In genomic region chr7:98913612-98914011, GRCh38 we compare ENCODE assay signal across 20 cellular contexts. TPM values are rescaled to one million over a fixed set of nuclear protein-coding genes. Genes with fewer than 3 reads are reported as not detected.
DNase-seq lines count a peak whose midpoint lies in the region; ATAC-seq and TF ChIP-seq lines count a peak whose summit lies in the region.
"Had no signal": no experiment of that assay in that cellular context is flagged by ENCODE, and none has a peak within 500 bp of the region (broad histone marks: within the 10 kb centered on the region; RNA-seq: fewer than 3 reads in every experiment).

No MANE protein-coding gene starts in this region.

- no peak overlapping the region for H3K27ac ChIP-seq in right atrium auricular region
- H3K27ac ChIP-seq: spleen had no signal

- H3K4me3 ChIP-seq in right atrium auricular region, result no peak overlapping the region
- H3K4me3 ChIP-seq: spleen had no signal

- H3K27me3 Mint-ChIP-seq in stimulated activated naive B cell treated with anti-CD40 and anti-IgM and Interleukin-4, amounts not matched to agents 10 μg/mL and 1 μg/mL and 100 μg/mL, for 72 hours, result no peaks in the 10 kb centered on the region
- H3K27me3 Mint-ChIP-seq: activated naive CD8-positive, alpha-beta T cell treated with anti-CD3 and anti-CD28 coated beads, Interleukin-2, amount 50 U/mL, for 24 hours had no signal

- H3K36me3 Mint-ChIP-seq in stimulated activated naive B cell treated with anti-CD40 and anti-IgM and Interleukin-4, amounts not matched to agents 10 μg/mL and 1 μg/mL and 100 μg/mL, for 72 hours, result peaks cover 25 to 49% of the 10 kb centered on the region in 2 donors

- no peaks in the 10 kb centered on the region for H3K4me1 Mint-ChIP-seq in stimulated activated naive B cell treated with anti-CD40 and anti-IgM and Interleukin-4, amounts not matched to agents 10 μg/mL and 1 μg/mL and 100 μg/mL, for 72 hours
- H3K4me1 Mint-ChIP-seq: activated naive CD8-positive, alpha-beta T cell treated with anti-CD3 and anti-CD28 coated beads, Interleukin-2, amount 50 U/mL, for 24 hours had no signal

- peaks cover 87% of the 10 kb centered on the region for H3K36me3 ChIP-seq in right atrium auricular region

- no peaks in the 10 kb centered on the region for H3K9me3 ChIP-seq in right atrium auricular region
- H3K9me3 ChIP-seq: spleen had no signal

- no peak overlapping the region for H3K4me3 Mint-ChIP-seq in stimulated activated naive B cell treated with anti-CD40 and anti-IgM and Interleukin-4, amounts not matched to agents 10 μg/mL and 1 μg/mL and 100 μg/mL, for 72 hours
- H3K4me3 Mint-ChIP-seq: activated naive CD8-positive, alpha-beta T cell treated with anti-CD3 and anti-CD28 coated beads, Interleukin-2, amount 50 U/mL, for 24 hours had no signal

- no peak for TF ChIP-seq CTCF in right atrium auricular region (IDR thresholded peaks at IDR 0.05)

- no peaks in the 10 kb centered on the region for H3K4me1 ChIP-seq in right atrium auricular region
- H3K4me1 ChIP-seq: spleen had no signal

- ATAC-seq in stimulated activated naive B cell treated with anti-CD40 and anti-IgM and Interleukin-4, amounts not matched to agents 10 μg/mL and 1 μg/mL and 100 μg/mL, for 72 hours (replicated peaks), result no peak
- ATAC-seq: activated naive CD8-positive, alpha-beta T cell treated with anti-CD3 and anti-CD28 coated beads, Interleukin-2, amount 50 U/mL, for 24 hours; left ventricle myocardium superior had no signal

- H3K27me3 ChIP-seq in right atrium auricular region, result no peaks in the 10 kb centered on the region
- H3K27me3 ChIP-seq: spleen had no signal

- peak; percentile 47 for DNase-seq in AG08396 (ENCODE audit: low spot score)
- DNase-seq in HCEC 1CT, result peak; percentile 51
- DNase-seq in RKO (ENCODE audit: low spot score), result peak; percentile 30
- peak; percentile 49 for DNase-seq in fibroblast of gingiva (ENCODE audit: low read depth)
- DNase-seq in D341Med (ENCODE audit: low spot score), result no peak
- no peak for DNase-seq in stimulated activated naive B cell treated with anti-CD40 and anti-IgM and Interleukin-4, amounts not matched to agents 10 μg/mL and 1 μg/mL and 100 μg/mL, for 72 hours
- no peak for DNase-seq in T1000 (lab: John Stamatoyannopoulos, UW)
- no peak for DNase-seq in right atrium auricular region (ENCODE audit: low spot score)
- DNase-seq: activated naive CD8-positive, alpha-beta T cell treated with anti-CD3 and anti-CD28 coated beads, Interleukin-2, amount 50 U/mL, for 24 hours; AML-193; central memory CD4-positive, alpha-beta T cell; left ventricle myocardium superior; NCI-H1436; NK-92 treated with Interleukin-12 subunit alpha and Interleukin-12 subunit beta, amount 100 ng/mL, for 24 hours; RPMI8226 had no signal

- H3K27ac Mint-ChIP-seq in stimulated activated naive B cell treated with anti-CD40 and anti-IgM and Interleukin-4, amounts not matched to agents 10 μg/mL and 1 μg/mL and 100 μg/mL, for 72 hours, result no peak overlapping the region
- H3K27ac Mint-ChIP-seq: activated naive CD8-positive, alpha-beta T cell treated with anti-CD3 and anti-CD28 coated beads, Interleukin-2, amount 50 U/mL, for 24 hours; activated T-helper 2 cell treated with anti-CD3 and anti-CD28 coated beads, Interferon-gamma antibody, Interleukin-2, Interleukin-4, amounts not matched to agents 10 μg/mL and 5 μg/mL and 100 μg/mL, durations not matched to agents 14 hours and 24 hours and 36 hours had no signal

- no peaks in the 10 kb centered on the region for H3K9me3 Mint-ChIP-seq in stimulated activated naive B cell treated with anti-CD40 and anti-IgM and Interleukin-4, amounts not matched to agents 10 μg/mL and 1 μg/mL and 100 μg/mL, for 72 hours
- H3K9me3 Mint-ChIP-seq: activated naive CD8-positive, alpha-beta T cell treated with anti-CD3 and anti-CD28 coated beads, Interleukin-2, amount 50 U/mL, for 24 hours; activated T-helper 2 cell treated with anti-CD3 and anti-CD28 coated beads, Interferon-gamma antibody, Interleukin-2, Interleukin-4, amounts not matched to agents 10 μg/mL and 5 μg/mL and 100 μg/mL, durations not matched to agents 14 hours and 24 hours and 36 hours had no signal

RNA-seq across cellular contexts. Expression of gene TRRAP, which starts 35.3 kb away (rescaled TPM):
- total RNA-seq in right atrium auricular region, result 10 to 100 TPM; 23.4 to 24.3 TPM

RNA-seq across cellular contexts. Expression of gene TMEM130, which starts 43.8 kb away (rescaled TPM):
- total RNA-seq in right atrium auricular region, result 1 to 10 TPM in 1 of 2 donors, not detected in 1; 1.1 TPM
- total RNA-seq: activated T-helper 2 cell treated with anti-CD3 and anti-CD28 coated beads, Interferon-gamma antibody, Interleukin-2, Interleukin-4, amounts not matched to agents 10 μg/mL and 5 μg/mL and 100 μg/mL, durations not matched to agents 14 hours and 24 hours and 36 hours; left ventricle myocardium superior; NCI-H460; pulmonary artery endothelial cell; subcutaneous adipose tissue had no signal

Comparison
In these comparisons a context has a peak if more than half of its experiments do, and no peak if none do; other contexts are left out.
1. DNase-seq: peak in AG08396 (single experiment), HCEC 1CT (single experiment), RKO (single experiment) and fibroblast of gingiva (single experiment); none in D341Med (single experiment), stimulated activated naive B cell treated with anti-CD40 and anti-IgM and Interleukin-4, amounts not matched to agents 10 μg/mL and 1 μg/mL and 100 μg/mL, for 72 hours (single experiment), T1000 (single experiment) and right atrium auricular region (single experiment).